9 cellular contexts compared by ENCODE assay signal in genomic region chr21:31554511-31555022, GRCh38.
DNase-seq lines count a peak whose midpoint lies in the region; ATAC-seq and TF ChIP-seq lines count a peak whose summit lies in the region.
"Had no signal": no experiment of that assay in that cellular context is flagged by ENCODE, and none has a peak within 500 bp of the region (broad histone marks: within the 10 kb centered on the region; RNA-seq: fewer than 3 reads in every experiment).

No MANE protein-coding gene starts in this region.

- no peak for TF ChIP-seq EP300 in tibial nerve (IDR thresholded peaks at IDR 0.05)

- POLR2A ChIA-PET in activated naive CD8-positive, alpha-beta T cell treated with anti-CD3 and anti-CD28 coated beads, Interleukin-2, amount 10 ng/mL, durations not matched to agents 7 days and 5 days (lab: Charles Lee): interaction anchor here (0.5 kb wide), 1 partner anchor 66 kb away, joined by 3 read pairs; no protein-coding TSS in a partner anchor

- H3K27me3 Mint-ChIP-seq in CD4-positive, CD25-positive, alpha-beta regulatory T cell: peaks cover 22% of the 10 kb centered on the region
- peaks cover 21% of the 10 kb centered on the region for H3K27me3 Mint-ChIP-seq in activated naive CD8-positive, alpha-beta T cell treated with anti-CD3 and anti-CD28 coated beads, Interleukin-2, amount 10 ng/mL, durations not matched to agents 7 days and 5 days

- H3K36me3 Mint-ChIP-seq in CD4-positive, CD25-positive, alpha-beta regulatory T cell: no peaks in the 10 kb centered on the region
- peaks cover 11% of the 10 kb centered on the region for H3K36me3 Mint-ChIP-seq in activated naive CD8-positive, alpha-beta T cell treated with anti-CD3 and anti-CD28 coated beads, Interleukin-2, amount 10 ng/mL, durations not matched to agents 7 days and 5 days

- no peaks in the 10 kb centered on the region for H3K36me3 ChIP-seq in CD4-positive, CD25-positive, alpha-beta regulatory T cell (ENCODE audit: control insufficient read depth, insufficient read depth, low read length)
- H3K36me3 ChIP-seq in MG63: no peaks in the 10 kb centered on the region
- H3K36me3 ChIP-seq in psoas muscle (ENCODE audit: insufficient read depth in 1 of 2, low read depth in 1 of 2): no peaks in the 10 kb centered on the region
- no peaks in the 10 kb centered on the region for H3K36me3 ChIP-seq in tibial nerve
- H3K36me3 ChIP-seq in esophagus squamous epithelium: no peaks in the 10 kb centered on the region

- no peak overlapping the region for H3K27ac ChIP-seq in CD4-positive, CD25-positive, alpha-beta regulatory T cell (ENCODE audit: insufficient read depth, low read length, poor library complexity, severe bottlenecking)
- H3K27ac ChIP-seq in psoas muscle (no peak overlapping the region), tibial nerve (peak overlapping the region in 2 of 4 donors; percentile 18 to 43), esophagus squamous epithelium (no peak overlapping the region)

- WGBS in psoas muscle, 3 donors: 71 to 79% (median 74%) methylated on average over 7 of the region's 7 CpGs
- WGBS in tibial nerve, 2 donors: 23 to 46% methylated on average over 6 to 7 of the region's 7 CpGs
- 54 to 58% methylated on average over 7 of the region's 7 CpGs for WGBS in esophagus squamous epithelium, 2 donors

- TF ChIP-seq CTCF in psoas muscle (IDR thresholded peaks at IDR 0.05) (no peak), tibial nerve (IDR thresholded peaks at IDR 0.05) (no peak), esophagus squamous epithelium (IDR thresholded peaks at IDR 0.05) (no peak)

- H3K4me1 ChIP-seq in CD4-positive, CD25-positive, alpha-beta regulatory T cell (ENCODE audit: control insufficient read depth, insufficient read depth, low read length, poor library complexity, severe bottlenecking): peaks cover 23% of the 10 kb centered on the region
- H3K4me1 ChIP-seq in psoas muscle (peaks cover 3% of the 10 kb centered on the region), tibial nerve (peaks cover 0 to 28% (median 14%) of the 10 kb centered on the region in 4 donors), esophagus squamous epithelium (peaks cover 9 to 24% (median 13%) of the 10 kb centered on the region in 3 donors)

- H3K27me3 ChIP-seq in CD4-positive, CD25-positive, alpha-beta regulatory T cell (ENCODE audit: control insufficient read depth, insufficient read depth, low read length): peaks cover 10% of the 10 kb centered on the region
- H3K27me3 ChIP-seq in MG63: peaks cover 15% of the 10 kb centered on the region
- peaks cover 0 to 42% (median 19%) of the 10 kb centered on the region in 3 donors for H3K27me3 ChIP-seq in psoas muscle (ENCODE audit: insufficient read depth in 3 of 3, low read length in 2 of 3)
- H3K27me3 ChIP-seq in tibial nerve: peaks cover 0 to 32% of the 10 kb centered on the region in 2 donors
- peaks cover 0 to 39% (median 3%) of the 10 kb centered on the region in 4 donors for H3K27me3 ChIP-seq in esophagus squamous epithelium

- H3K9me3 Mint-ChIP-seq in CD4-positive, CD25-positive, alpha-beta regulatory T cell: no peaks in the 10 kb centered on the region
- H3K9me3 Mint-ChIP-seq in activated naive CD8-positive, alpha-beta T cell treated with anti-CD3 and anti-CD28 coated beads, Interleukin-2, amount 10 ng/mL, durations not matched to agents 7 days and 5 days: no peaks in the 10 kb centered on the region

- peak in 1 of 3 donors; percentile 66 for DNase-seq in CD4-positive, CD25-positive, alpha-beta regulatory T cell
- DNase-seq in MG63: peak; percentile 12
- peak; percentile 36 for DNase-seq in activated naive CD8-positive, alpha-beta T cell treated with anti-CD3 and anti-CD28 coated beads, Interleukin-2, amount 10 ng/mL, durations not matched to agents 7 days and 5 days
- peak; percentile 28 for DNase-seq in renal cortical epithelial cell (ENCODE audit: low read depth)
- DNase-seq in psoas muscle: no peak
- DNase-seq in tibial nerve (ENCODE audit: low spot score in 2 of 2): no peak
- DNase-seq in esophagus squamous epithelium (lab: John Stamatoyannopoulos, UW): no peak
- DNase-seq: DND-41 had no signal

- peak overlapping the region in 3 of 4 donors; percentile 7 to 74 (median 26) for H3K4me3 Mint-ChIP-seq in CD4-positive, CD25-positive, alpha-beta regulatory T cell
- peak overlapping the region; percentile 26 for H3K4me3 Mint-ChIP-seq in activated naive CD8-positive, alpha-beta T cell treated with anti-CD3 and anti-CD28 coated beads, Interleukin-2, amount 10 ng/mL, durations not matched to agents 7 days and 5 days

- H3K4me1 Mint-ChIP-seq in CD4-positive, CD25-positive, alpha-beta regulatory T cell: peaks cover 11 to 36% (median 25%) of the 10 kb centered on the region in 4 donors
- peaks cover 34% of the 10 kb centered on the region for H3K4me1 Mint-ChIP-seq in activated naive CD8-positive, alpha-beta T cell treated with anti-CD3 and anti-CD28 coated beads, Interleukin-2, amount 10 ng/mL, durations not matched to agents 7 days and 5 days

- intact Hi-C loops in psoas muscle (cut with DNase I) (no loop called here), esophagus squamous epithelium (cut with DNase I) (no loop called here)

- H3K9me3 ChIP-seq in CD4-positive, CD25-positive, alpha-beta regulatory T cell (ENCODE audit: control insufficient read depth in 2 of 2, low read length in 2 of 2): no peaks in the 10 kb centered on the region
- no peaks in the 10 kb centered on the region for H3K9me3 ChIP-seq in MG63
- no peaks in the 10 kb centered on the region for H3K9me3 ChIP-seq in psoas muscle
- H3K9me3 ChIP-seq in tibial nerve: no peaks in the 10 kb centered on the region
- H3K9me3 ChIP-seq in esophagus squamous epithelium: no peaks in the 10 kb centered on the region

- ATAC-seq in CD4-positive, CD25-positive, alpha-beta regulatory T cell (ENCODE audit: low read depth in 2 of 2): peak in 1 of 2 donors; percentile 20
- peak; percentile 37 for ATAC-seq in GM21619 (IDR thresholded peaks at IDR 0.05; ENCODE audit: unreplicated experiment)
- no peak for ATAC-seq in activated naive CD8-positive, alpha-beta T cell treated with anti-CD3 and anti-CD28 coated beads, Interleukin-2, amount 10 ng/mL, durations not matched to agents 7 days and 5 days (ENCODE audit: low read depth)
- no peak for ATAC-seq in psoas muscle

- TF ChIP-seq POLR2A in tibial nerve (IDR thresholded peaks at IDR 0.05): no peak
- TF ChIP-seq POLR2A in esophagus squamous epithelium (IDR thresholded peaks at IDR 0.05): no peak

- H3K4me3 ChIP-seq in CD4-positive, CD25-positive, alpha-beta regulatory T cell (ENCODE audit: low read depth, low read length): peak overlapping the region; percentile 41
- H3K4me3 ChIP-seq in MG63 (no peak overlapping the region), psoas muscle (no peak overlapping the region), tibial nerve (no peak overlapping the region), esophagus squamous epithelium (no peak overlapping the region)

- peak overlapping the region; percentile 33 to 74 (median 52) for H3K27ac Mint-ChIP-seq in CD4-positive, CD25-positive, alpha-beta regulatory T cell
- peak overlapping the region; percentile 7 for H3K27ac Mint-ChIP-seq in activated naive CD8-positive, alpha-beta T cell treated with anti-CD3 and anti-CD28 coated beads, Interleukin-2, amount 10 ng/mL, durations not matched to agents 7 days and 5 days

Comparison
In these comparisons a context has a peak if more than half of its experiments do, and no peak if none do; other contexts are left out.
1. DNase-seq: peak in MG63 (single experiment), activated naive CD8-positive, alpha-beta T cell treated with anti-CD3 and anti-CD28 coated beads, Interleukin-2, amount 10 ng/mL, durations not matched to agents 7 days and 5 days (single experiment) and renal cortical epithelial cell (single experiment); none in psoas muscle (0 of 2), tibial nerve (0 of 2) and esophagus squamous epithelium (single experiment).